Comparison of ENCODE assay signal across 37 cellular contexts in the genomic region with DNA sequence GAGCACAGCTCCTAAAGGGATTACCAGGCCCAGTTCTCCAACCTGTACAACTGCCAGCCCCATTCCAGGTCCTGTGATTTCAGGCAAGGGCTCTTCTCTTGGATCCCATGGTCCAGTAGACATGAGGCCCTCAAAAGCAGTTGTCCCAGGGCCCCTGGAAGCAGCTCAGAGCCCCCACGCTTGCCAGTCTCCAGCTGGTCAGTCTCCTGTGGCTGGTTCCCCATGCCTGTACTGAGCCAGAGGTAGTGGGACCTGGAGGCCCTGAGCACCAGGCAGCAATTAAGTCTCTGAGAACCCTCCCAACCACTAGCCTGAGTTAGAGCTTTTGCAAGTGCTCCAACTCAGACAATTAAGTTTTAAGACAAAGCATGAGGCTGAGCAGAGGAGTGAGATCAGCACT.
"Had no signal": no experiment of that assay in that cellular context is flagged by ENCODE, and none has a peak within 500 bp of the region (broad histone marks: within the 10 kb centered on the region; RNA-seq: fewer than 3 reads in every experiment).

No MANE protein-coding gene starts in this region.

- DNase-seq: activated CD4-positive, alpha-beta memory T cell treated with anti-CD3 and anti-CD28 coated beads, Interleukin-2, amount 10 ng/mL, durations not matched to agents 7 days and 5 days; activated CD4-positive, alpha-beta T cell treated with anti-CD3 and anti-CD28 coated beads for 1 hour; activated CD4-positive, alpha-beta T cell treated with anti-CD3 and anti-CD28 coated beads for 36 hours; activated CD4-positive, alpha-beta T cell treated with anti-CD3 and anti-CD28 coated beads for 48 hours; activated CD4-positive, alpha-beta T cell treated with anti-CD3 and anti-CD28 coated beads, Interleukin-2, amount 10 ng/mL, durations not matched to agents 7 days and 5 days; activated CD4-positive, alpha-beta T cell treated with anti-CD3 and anti-CD28 coated beads, Interleukin-2, amount 50 U/mL, for 48 hours; activated CD4-positive, CD25-positive, alpha-beta regulatory T cell; activated CD8-positive, alpha-beta memory T cell treated with anti-CD3 and anti-CD28 coated beads for 24 hours; activated CD8-positive, alpha-beta memory T cell treated with anti-CD3 and anti-CD28 coated beads, Interleukin-2, amount 10 ng/mL, durations not matched to agents 7 days and 5 days; activated CD8-positive, alpha-beta memory T cell treated with anti-CD3 and anti-CD28 coated beads, Interleukin-2, amount 50 U/mL, for 48 hours; activated CD8-positive, alpha-beta T cell treated with anti-CD3 and anti-CD28 coated beads, Interleukin-2, amount 10 ng/mL, durations not matched to agents 7 days and 5 days; activated effector memory CD4-positive, alpha-beta T cell treated with Interleukin-2 at 50 U/mL for 16 hours; activated gamma-delta T cell; activated naive CD4-positive, alpha-beta T cell treated with anti-CD3 and anti-CD28 coated beads, Interleukin-2, amount 10 ng/mL, durations not matched to agents 7 days and 5 days; activated naive CD4-positive, alpha-beta T cell treated with Interleukin-2 at 50 U/mL for 16 hours; activated naive CD8-positive, alpha-beta T cell treated with anti-CD3 and anti-CD28 coated beads, Interleukin-2, amount 10 ng/mL, durations not matched to agents 7 days and 5 days; activated naive CD8-positive, alpha-beta T cell treated with anti-CD3 and anti-CD28 coated beads, Interleukin-2, amount 50 U/mL, for 24 hours; activated T-cell treated with anti-CD3 and anti-CD28 coated beads, Interleukin-2, amount 50 U/mL, for 24 hours; activated T-cell treated with anti-CD3 and anti-CD28 coated beads, Interleukin-2, amount 50 U/mL, for 48 hours; amygdala; anterior cingulate cortex; caudate nucleus; cerebellar nuclear complex; T-helper 1 cell; T-helper 2 cell; T-helper 9 cell had no signal

- H3K4me1 ChIP-seq: ascending aorta had no signal

- H3K27me3 ChIP-seq: ascending aorta, cardiac muscle cell had no signal

- H3K4me3 ChIP-seq: ascending aorta, cardiac muscle cell had no signal

- ATAC-seq: activated CD4-positive, alpha-beta T cell treated with anti-CD3 and anti-CD28 coated beads for 36 hours; activated CD4-positive, CD25-positive, alpha-beta regulatory T cell treated with anti-CD3 and anti-CD28 coated beads, Interleukin-2, amount 50 U/mL, for 24 hours; activated CD8-positive, alpha-beta memory T cell treated with anti-CD3 and anti-CD28 coated beads, Interleukin-2, amount 10 ng/mL, durations not matched to agents 7 days and 5 days; activated CD8-positive, alpha-beta T cell treated with anti-CD3 and anti-CD28 coated beads, Interleukin-2, amount 10 ng/mL, durations not matched to agents 7 days and 5 days; activated naive CD8-positive, alpha-beta T cell treated with anti-CD3 and anti-CD28 coated beads, Interleukin-2, amount 50 U/mL, for 24 hours had no signal

- H3K4me3 Mint-ChIP-seq: activated CD4-positive, alpha-beta memory T cell treated with anti-CD3 and anti-CD28 coated beads, Interleukin-2, amount 10 ng/mL, durations not matched to agents 7 days and 5 days; activated CD4-positive, alpha-beta T cell treated with anti-CD3 and anti-CD28 coated beads for 36 hours; activated CD4-positive, alpha-beta T cell treated with anti-CD3 and anti-CD28 coated beads, Interleukin-2, amount 10 ng/mL, durations not matched to agents 7 days and 5 days; activated CD8-positive, alpha-beta memory T cell treated with anti-CD3 and anti-CD28 coated beads, Interleukin-2, amount 10 ng/mL, durations not matched to agents 7 days and 5 days; activated CD8-positive, alpha-beta T cell treated with anti-CD3 and anti-CD28 coated beads, Interleukin-2, amount 10 ng/mL, durations not matched to agents 7 days and 5 days; activated naive CD4-positive, alpha-beta T cell treated with anti-CD3 and anti-CD28 coated beads, Interleukin-2, amount 10 ng/mL, durations not matched to agents 7 days and 5 days; activated naive CD4-positive, alpha-beta T cell treated with anti-CD3 and anti-CD28 coated beads, Interleukin-2, amount 50 U/mL, for 24 hours; activated naive CD8-positive, alpha-beta T cell; activated naive CD8-positive, alpha-beta T cell treated with anti-CD3 and anti-CD28 coated beads, Interleukin-2, amount 10 ng/mL, durations not matched to agents 7 days and 5 days; activated naive CD8-positive, alpha-beta T cell treated with anti-CD3 and anti-CD28 coated beads, Interleukin-2, amount 50 U/mL, for 24 hours; activated T-cell treated with anti-CD3 and anti-CD28 coated beads, Interleukin-2, amount 50 U/mL, for 24 hours; brain; central memory CD8-positive, alpha-beta T cell; T-helper 1 cell treated with Interleukin-12 subunit alpha and Interleukin-12 subunit beta and Interleukin-4 antibody, amounts not matched to agents 30 μg/mL and 1 μg/mL, for 36 hours; T-helper 2 cell treated with Interferon-gamma antibody and Interleukin-4, amounts not matched to agents 5 μg/mL and 100 μg/mL, for 36 hours had no signal

- H3K27me3 Mint-ChIP-seq: activated CD4-positive, alpha-beta memory T cell treated with anti-CD3 and anti-CD28 coated beads, Interleukin-2, amount 10 ng/mL, durations not matched to agents 7 days and 5 days; activated CD4-positive, alpha-beta T cell treated with anti-CD3 and anti-CD28 coated beads for 36 hours; activated CD4-positive, alpha-beta T cell treated with anti-CD3 and anti-CD28 coated beads, Interleukin-2, amount 10 ng/mL, durations not matched to agents 7 days and 5 days; activated CD8-positive, alpha-beta memory T cell treated with anti-CD3 and anti-CD28 coated beads, Interleukin-2, amount 10 ng/mL, durations not matched to agents 7 days and 5 days; activated naive CD4-positive, alpha-beta T cell treated with anti-CD3 and anti-CD28 coated beads, Interleukin-2, amount 10 ng/mL, durations not matched to agents 7 days and 5 days; activated naive CD4-positive, alpha-beta T cell treated with anti-CD3 and anti-CD28 coated beads, Interleukin-2, amount 50 U/mL, for 24 hours; activated naive CD8-positive, alpha-beta T cell; activated naive CD8-positive, alpha-beta T cell treated with anti-CD3 and anti-CD28 coated beads, Interleukin-2, amount 10 ng/mL, durations not matched to agents 7 days and 5 days; activated naive CD8-positive, alpha-beta T cell treated with anti-CD3 and anti-CD28 coated beads, Interleukin-2, amount 50 U/mL, for 24 hours; activated T-cell treated with anti-CD3 and anti-CD28 coated beads, Interleukin-2, amount 50 U/mL, for 24 hours; brain had no signal

- H3K36me3 ChIP-seq: ascending aorta, cardiac muscle cell had no signal

- H3K36me3 Mint-ChIP-seq: activated CD8-positive, alpha-beta memory T cell treated with anti-CD3 and anti-CD28 coated beads, Interleukin-2, amount 10 ng/mL, durations not matched to agents 7 days and 5 days; activated naive CD4-positive, alpha-beta T cell treated with anti-CD3 and anti-CD28 coated beads, Interleukin-2, amount 10 ng/mL, durations not matched to agents 7 days and 5 days; activated naive CD8-positive, alpha-beta T cell had no signal

- H3K4me1 Mint-ChIP-seq: activated CD4-positive, alpha-beta memory T cell treated with anti-CD3 and anti-CD28 coated beads, Interleukin-2, amount 10 ng/mL, durations not matched to agents 7 days and 5 days; activated CD4-positive, alpha-beta T cell treated with anti-CD3 and anti-CD28 coated beads for 36 hours; activated CD4-positive, alpha-beta T cell treated with anti-CD3 and anti-CD28 coated beads, Interleukin-2, amount 10 ng/mL, durations not matched to agents 7 days and 5 days; activated CD8-positive, alpha-beta memory T cell treated with anti-CD3 and anti-CD28 coated beads, Interleukin-2, amount 10 ng/mL, durations not matched to agents 7 days and 5 days; activated naive CD4-positive, alpha-beta T cell treated with anti-CD3 and anti-CD28 coated beads, Interleukin-2, amount 10 ng/mL, durations not matched to agents 7 days and 5 days; activated naive CD4-positive, alpha-beta T cell treated with anti-CD3 and anti-CD28 coated beads, Interleukin-2, amount 50 U/mL, for 24 hours; activated naive CD8-positive, alpha-beta T cell treated with anti-CD3 and anti-CD28 coated beads, Interleukin-2, amount 10 ng/mL, durations not matched to agents 7 days and 5 days; activated naive CD8-positive, alpha-beta T cell treated with anti-CD3 and anti-CD28 coated beads, Interleukin-2, amount 50 U/mL, for 24 hours; brain; central memory CD8-positive, alpha-beta T cell had no signal

- H3K27ac ChIP-seq: ascending aorta, cardiac muscle cell, VCaP had no signal

- H3K27ac Mint-ChIP-seq: activated CD4-positive, alpha-beta memory T cell treated with anti-CD3 and anti-CD28 coated beads, Interleukin-2, amount 10 ng/mL, durations not matched to agents 7 days and 5 days; activated CD4-positive, alpha-beta T cell treated with anti-CD3 and anti-CD28 coated beads for 36 hours; activated CD4-positive, alpha-beta T cell treated with anti-CD3 and anti-CD28 coated beads, Interleukin-2, amount 10 ng/mL, durations not matched to agents 7 days and 5 days; activated CD8-positive, alpha-beta memory T cell treated with anti-CD3 and anti-CD28 coated beads, Interleukin-2, amount 10 ng/mL, durations not matched to agents 7 days and 5 days; activated CD8-positive, alpha-beta T cell treated with anti-CD3 and anti-CD28 coated beads, Interleukin-2, amount 10 ng/mL, durations not matched to agents 7 days and 5 days; activated naive CD4-positive, alpha-beta T cell treated with anti-CD3 and anti-CD28 coated beads, Interleukin-2, amount 10 ng/mL, durations not matched to agents 7 days and 5 days; activated naive CD4-positive, alpha-beta T cell treated with anti-CD3 and anti-CD28 coated beads, Interleukin-2, amount 50 U/mL, for 24 hours; activated naive CD8-positive, alpha-beta T cell; activated naive CD8-positive, alpha-beta T cell treated with anti-CD3 and anti-CD28 coated beads, Interleukin-2, amount 10 ng/mL, durations not matched to agents 7 days and 5 days; activated naive CD8-positive, alpha-beta T cell treated with anti-CD3 and anti-CD28 coated beads, Interleukin-2, amount 50 U/mL, for 24 hours; activated T-cell treated with anti-CD3 and anti-CD28 coated beads, Interleukin-2, amount 50 U/mL, for 24 hours; activated T-helper 2 cell treated with anti-CD3 and anti-CD28 coated beads, Interferon-gamma antibody, Interleukin-2, Interleukin-4, amounts not matched to agents 10 μg/mL and 5 μg/mL and 100 μg/mL, durations not matched to agents 14 hours and 24 hours and 36 hours; brain; T-helper 1 cell treated with Interleukin-12 subunit alpha and Interleukin-12 subunit beta and Interleukin-4 antibody, amounts not matched to agents 30 μg/mL and 1 μg/mL, for 36 hours; T-helper 2 cell treated with Interferon-gamma antibody and Interleukin-4, amounts not matched to agents 5 μg/mL and 100 μg/mL, for 36 hours had no signal
